12 cellular contexts compared by ENCODE assay signal in genomic region chr10:124709862-124710261, GRCh38. TPM values are rescaled to one million over a fixed set of nuclear protein-coding genes. Genes with fewer than 3 reads are reported as not detected.
A peak's percentile ranks its signal among the peaks of the same experiment; 100 is the strongest.
DNase-seq lines count a peak whose midpoint lies in the region; ATAC-seq and TF ChIP-seq lines count a peak whose summit lies in the region.
"Had no signal": no experiment of that assay in that cellular context is flagged by ENCODE, and none has a peak within 500 bp of the region (broad histone marks: within the 10 kb centered on the region; RNA-seq: fewer than 3 reads in every experiment).

No MANE protein-coding gene starts in this region.

- peak overlapping the region in 7 of 8 donors; percentile 22 to 79 (median 57) for H3K4me3 Mint-ChIP-seq in naive B cell
- no peak overlapping the region for H3K4me3 Mint-ChIP-seq in activated CD8-positive, alpha-beta T cell treated with anti-CD3 and anti-CD28 coated beads for 36 hours

- H3K27me3 Mint-ChIP-seq in naive B cell, result no peaks in the 10 kb centered on the region
- H3K27me3 Mint-ChIP-seq in activated CD8-positive, alpha-beta T cell treated with anti-CD3 and anti-CD28 coated beads for 36 hours, result no peaks in the 10 kb centered on the region

- POLR2A ChIA-PET in RWPE1 (lab: Yijun Ruan, JAX; ENCODE audit: low non-redundant PET), result no interaction called here
- POLR2A ChIA-PET in activated CD8-positive, alpha-beta T cell treated with anti-CD3 and anti-CD28 coated beads for 36 hours (lab: Charles Lee), result interaction anchor here (2.3 to 5.6 kb wide), 2 partner anchors 8 to 12 kb away, joined by 16 to 27 read pairs; no protein-coding TSS in a partner anchor

- no peak for TF ChIP-seq CTCF in RWPE1 (conservative IDR thresholded peaks at IDR 0.05; ENCODE audit: low read depth)
- TF ChIP-seq CTCF in epithelial cell of esophagus (IDR thresholded peaks at IDR 0.05; ENCODE audit: insufficient read depth, low read depth, low read length, missing control alignments), result no peak
- TF ChIP-seq CTCF in activated CD8-positive, alpha-beta T cell treated with anti-CD3 and anti-CD28 coated beads for 36 hours (IDR thresholded peaks at IDR 0.05), result no peak

- peak overlapping the region; percentile 62 to 94 (median 86) for H3K27ac Mint-ChIP-seq in naive B cell
- no peak overlapping the region for H3K27ac Mint-ChIP-seq in activated CD8-positive, alpha-beta T cell treated with anti-CD3 and anti-CD28 coated beads for 36 hours

- H3K4me1 Mint-ChIP-seq in naive B cell, result peaks cover 71 to 96% (median 80%) of the 10 kb centered on the region in 3 donors
- H3K4me1 Mint-ChIP-seq in activated CD8-positive, alpha-beta T cell treated with anti-CD3 and anti-CD28 coated beads for 36 hours (ENCODE audit: low read depth), result peaks cover 78% of the 10 kb centered on the region

- intact Hi-C loops in activated CD8-positive, alpha-beta T cell treated with anti-CD3 and anti-CD28 coated beads for 36 hours (cut with micrococcal nuclease), result no loop called here

- H3K4me3 ChIP-seq in epithelial cell of esophagus (ENCODE audit: low read length), result no peak overlapping the region
- H3K4me3 ChIP-seq: PC-9 had no signal

- DNase-seq in RWPE1 (ENCODE audit: low spot score) (peak; percentile 54), epithelial cell of esophagus (ENCODE audit: low read depth) (peak; percentile 60), naive B cell (no peak), HuH-7.5 (ENCODE audit: low spot score) (no peak), RKO (ENCODE audit: low spot score) (no peak)
- no peak for DNase-seq in activated CD8-positive, alpha-beta T cell treated with anti-CD3 and anti-CD28 coated beads for 36 hours
- DNase-seq: activated gamma-delta T cell, IMR-90, NCI-H2029 treated with DMSO at 0.1 percent for 48 hours, PC-9 had no signal

- CTCF ChIA-PET in RWPE1 (lab: Yijun Ruan, JAX), result no interaction called here
- CTCF ChIA-PET in activated CD8-positive, alpha-beta T cell treated with anti-CD3 and anti-CD28 coated beads for 36 hours (lab: Charles Lee), result interaction anchor here (3.0 kb wide), 1 partner anchor 32 kb away, joined by 14 read pairs; no protein-coding TSS in a partner anchor

- H3K36me3 Mint-ChIP-seq in naive B cell, result peaks cover 11 to 21% of the 10 kb centered on the region in 2 donors
- peaks cover 8% of the 10 kb centered on the region for H3K36me3 Mint-ChIP-seq in activated CD8-positive, alpha-beta T cell treated with anti-CD3 and anti-CD28 coated beads for 36 hours (ENCODE audit: low read depth)

- peak overlapping the region; percentile 80 for H3K27ac ChIP-seq in RWPE1
- peak overlapping the region; percentile 99 for H3K27ac ChIP-seq in temporal lobe (ENCODE audit: low read depth, low read length)
- H3K27ac ChIP-seq: PC-9 had no signal

- no peaks in the 10 kb centered on the region for H3K9me3 Mint-ChIP-seq in naive B cell
- H3K9me3 Mint-ChIP-seq in activated CD8-positive, alpha-beta T cell treated with anti-CD3 and anti-CD28 coated beads for 36 hours, result no peaks in the 10 kb centered on the region

- ATAC-seq in naive B cell (ENCODE audit: low read depth in 2 of 2) (no peak), GM18498 (IDR thresholded peaks at IDR 0.05; ENCODE audit: unreplicated experiment) (no peak)
- ATAC-seq in activated CD8-positive, alpha-beta T cell treated with anti-CD3 and anti-CD28 coated beads for 36 hours, result no peak

RNA-seq across cellular contexts. Expression of gene FAM53B, which starts 34.3 kb away (rescaled TPM):
- polyA plus RNA-seq in naive B cell (ENCODE audit: low read depth in 6 of 6), result 100 to 1,000 TPM in 1 of 6 donors, 10 to 100 TPM in 5; 19.6 to 141 (median 31.5) TPM
- total RNA-seq in temporal lobe, result 17.0 TPM
- total RNA-seq in activated CD8-positive, alpha-beta T cell treated with anti-CD3 and anti-CD28 coated beads for 36 hours, result 10 to 100 TPM; 15.1 to 18.0 TPM

Comparison
In these comparisons a context has a peak if more than half of its experiments do, and no peak if none do; other contexts are left out.
1. DNase-seq: peak in RWPE1 (single experiment) and epithelial cell of esophagus (single experiment); none in naive B cell (single experiment), HuH-7.5 (single experiment), activated CD8-positive, alpha-beta T cell treated with anti-CD3 and anti-CD28 coated beads for 36 hours (single experiment) and RKO (single experiment).